Comparison of ENCODE assay signal across 8 cellular contexts in the genomic region with DNA sequence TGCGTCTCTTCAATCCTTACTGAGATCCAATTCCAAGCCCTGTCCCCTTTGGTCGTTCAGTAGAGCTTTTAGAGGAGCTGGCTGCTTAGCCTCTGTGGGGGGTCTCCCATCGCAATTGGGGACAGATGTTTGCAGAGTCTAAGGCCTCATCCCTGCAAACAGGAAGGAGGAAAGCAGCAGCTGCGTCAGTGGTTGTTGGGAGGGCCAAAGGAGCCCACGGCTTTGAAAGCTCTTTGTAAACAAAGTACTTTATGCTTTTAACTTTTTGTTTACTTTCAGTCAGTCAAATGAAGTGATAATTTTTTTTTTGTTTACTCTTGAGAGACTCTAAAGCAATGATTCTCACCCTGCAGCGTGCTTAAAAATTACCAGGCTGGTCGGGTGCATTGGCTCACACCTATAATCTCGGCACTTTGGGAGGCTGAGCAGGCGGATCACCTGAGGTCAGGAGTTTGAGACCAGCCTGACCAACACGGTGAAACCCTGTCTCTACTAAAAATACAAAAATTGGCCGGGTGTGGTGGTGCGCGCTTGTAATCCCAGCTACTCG. TPM values are rescaled to one million over a fixed set of nuclear protein-coding genes. Genes with fewer than 3 reads are reported as not detected.
DNase-seq lines count a peak whose midpoint lies in the region; ATAC-seq and TF ChIP-seq lines count a peak whose summit lies in the region.

No MANE protein-coding gene starts in this region.

- H3K36me3 ChIP-seq in left lung: no peaks in the 10 kb centered on the region

- H3K27ac Mint-ChIP-seq in nephron progenitor cell: no peak overlapping the region

- no peak overlapping the region for H3K4me3 Mint-ChIP-seq in nephron progenitor cell

- ATAC-seq in Right ventricle myocardium inferior (peak; percentile 49), right cardiac atrium (no peak), left lung (peak; percentile 15), HG02870 (IDR thresholded peaks at IDR 0.05; ENCODE audit: unreplicated experiment) (no peak), HG03460 (IDR thresholded peaks at IDR 0.05; ENCODE audit: unreplicated experiment) (no peak), GM18502 (IDR thresholded peaks at IDR 0.05; ENCODE audit: poor library complexity, unreplicated experiment) (no peak)

- DNase-seq in Right ventricle myocardium inferior (ENCODE audit: missing footprints): peak; percentile 32
- DNase-seq in right cardiac atrium: no peak
- peak; percentile 69 for DNase-seq in SHP77 treated with DMSO at 0.1 percent for 48 hours (lab: John Stamatoyannopoulos, UW)
- DNase-seq in left lung: no peak
- no peak for DNase-seq in nephron progenitor cell

- WGBS in right cardiac atrium: 59% methylated on average over 14 of the region's 14 CpGs

- H3K4me1 ChIP-seq in right cardiac atrium (ENCODE audit: control insufficient read depth, insufficient read depth, low read length) (no peaks in the 10 kb centered on the region), left lung (peaks cover 0 to 3% of the 10 kb centered on the region in 2 donors)

- no peak overlapping the region for H3K4me3 ChIP-seq in right cardiac atrium (ENCODE audit: low read length)
- no peak overlapping the region for H3K4me3 ChIP-seq in left lung

- intact Hi-C loops in Right ventricle myocardium inferior (cut with DNase I): loop anchor here (5.0 kb wide), 1 partner anchor 451 kb away; a partner anchor contains a TSS
- intact Hi-C loops in right cardiac atrium (cut with DNase I): loop anchor here (2.0 to 10.0 kb wide), 3 partner anchors 104 to 428 kb away; partner anchors contain the start of gene SLC66A3 (in 1 of the 4)
- intact Hi-C loops in left lung (cut with DNase I): loop anchor here in 1 of 2 donors (5.0 kb wide), 1 partner anchor 106 kb away; no protein-coding TSS in a partner anchor

- no peaks in the 10 kb centered on the region for H3K9me3 Mint-ChIP-seq in nephron progenitor cell

- H3K27me3 Mint-ChIP-seq in nephron progenitor cell (ENCODE audit: low read depth, poor library complexity): peaks cover 2% of the 10 kb centered on the region

- H3K36me3 Mint-ChIP-seq in nephron progenitor cell (ENCODE audit: low read depth): peaks cover 56% of the 10 kb centered on the region

- no peaks in the 10 kb centered on the region for H3K9me3 ChIP-seq in right cardiac atrium (ENCODE audit: control insufficient read depth, low read length)
- H3K9me3 ChIP-seq in left lung: no peaks in the 10 kb centered on the region

- H3K4me1 Mint-ChIP-seq in nephron progenitor cell: peaks cover 20% of the 10 kb centered on the region

- H3K27ac ChIP-seq in right cardiac atrium (ENCODE audit: low read length) (no peak overlapping the region), left lung (peak overlapping the region in 1 of 2 donors; percentile 44)

- H3K27me3 ChIP-seq in right cardiac atrium (ENCODE audit: control insufficient read depth, insufficient read depth): no peaks in the 10 kb centered on the region
- no peaks in the 10 kb centered on the region for H3K27me3 ChIP-seq in left lung

- no peak for TF ChIP-seq CTCF in left lung (IDR thresholded peaks at IDR 0.05)
- TF ChIP-seq CTCF in nephron progenitor cell (IDR thresholded peaks at IDR 0.05): no peak

RNA-seq across cellular contexts. Expression of gene GREB1, which starts 49.4 kb away (rescaled TPM):
- total RNA-seq in Right ventricle myocardium inferior: 11.4 TPM
- 10 to 100 TPM in 3 of 4 donors, 1 to 10 TPM in 1; 7.3 to 17.7 (median 11.1) TPM for total RNA-seq in right cardiac atrium
- polyA plus RNA-seq in right cardiac atrium: 4.6 TPM
- 1 to 10 TPM; 1.6 to 3.1 TPM for total RNA-seq in left lung

Comparison
In these comparisons a context has a peak if more than half of its experiments do, and no peak if none do; other contexts are left out.
1. ATAC-seq: peak in Right ventricle myocardium inferior (single experiment) and left lung (single experiment); none in right cardiac atrium (0 of 2), HG02870 (single experiment), HG03460 (single experiment) and GM18502 (single experiment).
2. DNase-seq: peak in Right ventricle myocardium inferior (single experiment) and SHP77 treated with DMSO at 0.1 percent for 48 hours (single experiment); none in right cardiac atrium (0 of 3), left lung (0 of 2) and nephron progenitor cell (single experiment).